Comparison of ENCODE assay signal across 1 cellular context in genomic region chr7:121294448-121294992, GRCh38.
A peak's percentile ranks its signal among the peaks of the same experiment; 100 is the strongest.
TF ChIP-seq lines count a peak whose summit lies in the region.

No MANE protein-coding gene starts in this region.

TF ChIP-seq in K562, 482 proteins besides CTCF, POLR2A, EP300 and RAD21 (continues in another document):
- TF ChIP-seq ZBTB40 (IDR thresholded peaks at IDR 0.05) (no peak), ZBTB40 (CRISPR knock-in tag; IDR thresholded peaks at IDR 0.05) (no peak), ZNF232 (CRISPR knock-in tag; IDR thresholded peaks at IDR 0.05) (no peak), CREM (IDR thresholded peaks at IDR 0.05; ENCODE audit: low read depth) (no peak), SPI1 (IDR thresholded peaks at IDR 0.05; ENCODE audit: borderline replicate concordance, low read depth, low read length) (no peak), GABPB1 (CRISPR knock-in tag; IDR thresholded peaks at IDR 0.05) (no peak), KAT2B (IDR thresholded peaks at IDR 0.05; ENCODE audit: low read depth, low read length) (no peak), FOS (IDR thresholded peaks at IDR 0.05; ENCODE audit: extremely low read depth, insufficient read length) (no peak), NFIC (IDR thresholded peaks at IDR 0.05) (no peak), SIN3B (IDR thresholded peaks at IDR 0.05; ENCODE audit: low read depth) (no peak), SMARCA4 (IDR thresholded peaks at IDR 0.05) (no peak), TSHZ1 (CRISPR knock-in tag; IDR thresholded peaks at IDR 0.05) (peak; percentile 14; the same call in 1 of the 2 replicates), HOXB6 (CRISPR knock-in tag; IDR thresholded peaks at IDR 0.05; ENCODE audit: borderline replicate concordance) (no peak), ZNF174 (CRISPR knock-in tag; IDR thresholded peaks at IDR 0.05) (no peak), ZNF217 (CRISPR knock-in tag; IDR thresholded peaks at IDR 0.05) (no peak), UBTF (IDR thresholded peaks at IDR 0.05; ENCODE audit: borderline replicate concordance in 1 of 2, low read depth in 2 of 2, low read length in 2 of 2) (no peak), POU5F1 (IDR thresholded peaks at IDR 0.05; ENCODE audit: borderline replicate concordance, low read depth, low read length, partially characterized antibody) (no peak), NCOA2 (IDR thresholded peaks at IDR 0.05; ENCODE audit: partially characterized antibody in 2 of 2) (no peak), STAT5A (IDR thresholded peaks at IDR 0.05; ENCODE audit: borderline replicate concordance, low read length) (no peak), THRAP3 (IDR thresholded peaks at IDR 0.05; ENCODE audit: borderline replicate concordance) (no peak), FOXA1 (IDR thresholded peaks at IDR 0.05; ENCODE audit: borderline replicate concordance) (no peak), HDAC2 (IDR thresholded peaks at IDR 0.05) (no peak), ZFP36 (IDR thresholded peaks at IDR 0.05; ENCODE audit: low read depth, low read length, partially characterized antibody) (no peak), CBX5 (IDR thresholded peaks at IDR 0.05; ENCODE audit: borderline replicate concordance, low read depth) (no peak), MBD2 (IDR thresholded peaks at IDR 0.05; ENCODE audit: borderline replicate concordance, low read depth) (no peak), PTRF (tag; IDR thresholded peaks at IDR 0.05) (peak; percentile 81), ETV1 (tag; conservative IDR thresholded peaks at IDR 0.05; ENCODE audit: low read depth) (no peak), MXI1 (IDR thresholded peaks at IDR 0.05; ENCODE audit: low read depth, low read length) (no peak), ILK (tag; IDR thresholded peaks at IDR 0.05; ENCODE audit: borderline replicate concordance, low read depth) (no peak), POLR3A (IDR thresholded peaks at IDR 0.05; ENCODE audit: borderline replicate concordance, extremely low read depth, insufficient read depth, insufficient read length) (no peak), EWSR1 (IDR thresholded peaks at IDR 0.05; ENCODE audit: borderline replicate concordance, low read depth, partially characterized antibody) (no peak), ZNF449 (CRISPR knock-in tag; IDR thresholded peaks at IDR 0.05) (peak; percentile 72; the same call in 1 of the 2 replicates), ATF1 (CRISPR knock-in tag; IDR thresholded peaks at IDR 0.05) (no peak), ATF1 (tag; IDR thresholded peaks at IDR 0.05) (no peak), HMG20A (CRISPR knock-in tag; conservative IDR thresholded peaks at IDR 0.05) (no peak), SUPT5H (IDR thresholded peaks at IDR 0.05) (no peak), HNRNPL (IDR thresholded peaks at IDR 0.05; ENCODE audit: low read depth, low read length) (no peak), ZNF584 (CRISPR knock-in tag; IDR thresholded peaks at IDR 0.05; ENCODE audit: low read depth) (0 out of 2 replicates have a peak, but pooled peaks have one; percentile 30), TRIM28 (IDR thresholded peaks at IDR 0.05) (no peak)
- TF ChIP-seq, protein P1, sequence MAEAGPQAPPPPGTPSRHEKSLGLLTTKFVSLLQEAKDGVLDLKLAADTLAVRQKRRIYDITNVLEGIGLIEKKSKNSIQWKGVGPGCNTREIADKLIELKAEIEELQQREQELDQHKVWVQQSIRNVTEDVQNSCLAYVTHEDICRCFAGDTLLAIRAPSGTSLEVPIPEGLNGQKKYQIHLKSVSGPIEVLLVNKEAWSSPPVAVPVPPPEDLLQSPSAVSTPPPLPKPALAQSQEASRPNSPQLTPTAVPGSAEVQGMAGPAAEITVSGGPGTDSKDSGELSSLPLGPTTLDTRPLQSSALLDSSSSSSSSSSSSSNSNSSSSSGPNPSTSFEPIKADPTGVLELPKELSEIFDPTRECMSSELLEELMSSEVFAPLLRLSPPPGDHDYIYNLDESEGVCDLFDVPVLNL (CRISPR knock-in tag; IDR thresholded peaks at IDR 0.05; ENCODE audit: low read depth) = no peak
- TF ChIP-seq, protein P2, sequence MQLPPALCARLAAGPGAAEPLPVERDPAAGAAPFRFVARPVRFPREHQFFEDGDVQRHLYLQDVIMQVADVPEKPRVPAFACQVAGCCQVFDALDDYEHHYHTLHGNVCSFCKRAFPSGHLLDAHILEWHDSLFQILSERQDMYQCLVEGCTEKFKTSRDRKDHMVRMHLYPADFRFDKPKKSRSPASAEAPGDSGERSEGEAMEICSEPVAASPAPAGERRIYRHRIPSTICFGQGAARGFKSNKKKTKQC (CRISPR knock-in tag; IDR thresholded peaks at IDR 0.05) = no peak
- TF ChIP-seq, protein P3, sequence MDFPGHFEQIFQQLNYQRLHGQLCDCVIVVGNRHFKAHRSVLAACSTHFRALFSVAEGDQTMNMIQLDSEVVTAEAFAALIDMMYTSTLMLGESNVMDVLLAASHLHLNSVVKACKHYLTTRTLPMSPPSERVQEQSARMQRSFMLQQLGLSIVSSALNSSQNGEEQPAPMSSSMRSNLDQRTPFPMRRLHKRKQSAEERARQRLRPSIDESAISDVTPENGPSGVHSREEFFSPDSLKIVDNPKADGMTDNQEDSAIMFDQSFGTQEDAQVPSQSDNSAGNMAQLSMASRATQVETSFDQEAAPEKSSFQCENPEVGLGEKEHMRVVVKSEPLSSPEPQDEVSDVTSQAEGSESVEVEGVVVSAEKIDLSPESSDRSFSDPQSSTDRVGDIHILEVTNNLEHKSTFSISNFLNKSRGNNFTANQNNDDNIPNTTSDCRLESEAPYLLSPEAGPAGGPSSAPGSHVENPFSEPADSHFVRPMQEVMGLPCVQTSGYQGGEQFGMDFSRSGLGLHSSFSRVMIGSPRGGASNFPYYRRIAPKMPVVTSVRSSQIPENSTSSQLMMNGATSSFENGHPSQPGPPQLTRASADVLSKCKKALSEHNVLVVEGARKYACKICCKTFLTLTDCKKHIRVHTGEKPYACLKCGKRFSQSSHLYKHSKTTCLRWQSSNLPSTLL (IDR thresholded peaks at IDR 0.05) = no peak
- TF ChIP-seq, protein P4, sequence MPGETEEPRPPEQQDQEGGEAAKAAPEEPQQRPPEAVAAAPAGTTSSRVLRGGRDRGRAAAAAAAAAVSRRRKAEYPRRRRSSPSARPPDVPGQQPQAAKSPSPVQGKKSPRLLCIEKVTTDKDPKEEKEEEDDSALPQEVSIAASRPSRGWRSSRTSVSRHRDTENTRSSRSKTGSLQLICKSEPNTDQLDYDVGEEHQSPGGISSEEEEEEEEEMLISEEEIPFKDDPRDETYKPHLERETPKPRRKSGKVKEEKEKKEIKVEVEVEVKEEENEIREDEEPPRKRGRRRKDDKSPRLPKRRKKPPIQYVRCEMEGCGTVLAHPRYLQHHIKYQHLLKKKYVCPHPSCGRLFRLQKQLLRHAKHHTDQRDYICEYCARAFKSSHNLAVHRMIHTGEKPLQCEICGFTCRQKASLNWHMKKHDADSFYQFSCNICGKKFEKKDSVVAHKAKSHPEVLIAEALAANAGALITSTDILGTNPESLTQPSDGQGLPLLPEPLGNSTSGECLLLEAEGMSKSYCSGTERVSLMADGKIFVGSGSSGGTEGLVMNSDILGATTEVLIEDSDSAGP (CRISPR knock-in tag; IDR thresholded peaks at IDR 0.05) = no peak
